ENCODE assay signal across 8 cellular contexts in genomic region chr9:69760278-69760610, GRCh38. TPM values are rescaled to one million over a fixed set of nuclear protein-coding genes. Genes with fewer than 3 reads are reported as not detected.
DNase-seq lines count a peak whose midpoint lies in the region; ATAC-seq, FAIRE-seq and TF ChIP-seq lines count a peak whose summit lies in the region.

No MANE protein-coding gene starts in this region.

- H3K9me3 ChIP-seq in SJCRH30 (replicated peaks), result no peaks in the 10 kb centered on the region

- H3K27me3 ChIP-seq in SJCRH30, result no peaks in the 10 kb centered on the region

- no peaks in the 10 kb centered on the region for H3K36me3 Mint-ChIP-seq in progenitor cell of endocrine pancreas (ENCODE audit: insufficient read depth)

- peaks cover 29% of the 10 kb centered on the region for H3K4me1 Mint-ChIP-seq in progenitor cell of endocrine pancreas (ENCODE audit: low read depth)

- intact Hi-C loops in posterior vena cava (cut with DNase I), result no loop called here

- no peaks in the 10 kb centered on the region for H3K9me3 Mint-ChIP-seq in progenitor cell of endocrine pancreas (ENCODE audit: low read depth)

- peaks cover 11% of the 10 kb centered on the region for H3K4me1 ChIP-seq in SJCRH30

- ATAC-seq in GM21447 (IDR thresholded peaks at IDR 0.05; ENCODE audit: unreplicated experiment) (peak; percentile 2), GM21786 (IDR thresholded peaks at IDR 0.05; ENCODE audit: unreplicated experiment) (no peak)

- DNase-seq in SJCRH30 (no peak), fibroblast of mammary gland (ENCODE audit: low read depth) (no peak), progenitor cell of endocrine pancreas (ENCODE audit: low spot score, unreplicated experiment) (no peak), posterior vena cava (ENCODE audit: low spot score) (no peak), NCI-H2029 treated with DMSO at 0.1 percent for 48 hours (lab: John Stamatoyannopoulos, UW) (no peak)

- FAIRE-seq in A204.1 (lab: Jason Lieb, UNC), result peak; percentile 94

- peak overlapping the region; percentile 96 for H3K27ac Mint-ChIP-seq in progenitor cell of endocrine pancreas

- peak overlapping the region; percentile 94 for H3K4me3 ChIP-seq in SJCRH30
- H3K4me3 ChIP-seq in fibroblast of mammary gland (ENCODE audit: control insufficient read depth, low read depth, low read length), result peak overlapping the region; percentile 59

- H3K27ac ChIP-seq in SJCRH30, result peak overlapping the region; percentile 88

- no peaks in the 10 kb centered on the region for H3K27me3 Mint-ChIP-seq in progenitor cell of endocrine pancreas

- H3K4me3 Mint-ChIP-seq in progenitor cell of endocrine pancreas (ENCODE audit: low read depth), result peak overlapping the region; percentile 89

- no peaks in the 10 kb centered on the region for H3K36me3 ChIP-seq in SJCRH30

- TF ChIP-seq CTCF in fibroblast of mammary gland (conservative IDR thresholded peaks at IDR 0.05; ENCODE audit: control insufficient read depth, insufficient read depth, low read depth, low read length) (no peak), progenitor cell of endocrine pancreas (IDR thresholded peaks at IDR 0.05; ENCODE audit: unreplicated experiment) (no peak)

RNA-seq across cellular contexts. Expression of gene PTAR1, which starts 0.4 kb away (rescaled TPM):
- total RNA-seq in SJCRH30 (2014; rRNA removed; shearing (Covaris generic)), result 76.3 and 85.5 TPM in 2 replicates
- total RNA-seq in progenitor cell of endocrine pancreas, result 59.3 and 66.0 TPM in 2 replicates
- 10 to 100 TPM; 48.3 to 48.8 TPM for total RNA-seq in posterior vena cava
